Comparison of ENCODE assay signal across 8 cellular contexts in genomic region chr4:55346851-55347255, GRCh38. TPM values are rescaled to one million over a fixed set of nuclear protein-coding genes. Genes with fewer than 3 reads are reported as not detected.
DNase-seq lines count a peak whose midpoint lies in the region; ATAC-seq and TF ChIP-seq lines count a peak whose summit lies in the region.

No MANE protein-coding gene starts in this region.

- intact Hi-C loops in body of pancreas (cut with DNase I) = loop anchor here (10.0 kb wide), 1 partner anchor 48 kb away; the partner anchor contains the start of gene TMEM165
- intact Hi-C loops in uterus (cut with DNase I; ENCODE audit: low total_unique reads) = no loop called here
- intact Hi-C loops in posterior cingulate gyrus (cut with DNase I) = loop anchor here (1.0 to 5.0 kb wide), 4 partner anchors 48 to 505 kb away; partner anchors contain the start of genes EXOC1 and TMEM165

- DNase-seq in AG09309 (ENCODE audit: low read depth) = no peak
- DNase-seq in body of pancreas = peak in 3 of 4 donors; percentile 22 to 37 (median 26)
- no peak for DNase-seq in lung (ENCODE audit: low spot score)
- no peak for DNase-seq in uterus
- DNase-seq in amniotic stem cell (lab: John Stamatoyannopoulos, UW) = no peak
- DNase-seq in posterior cingulate gyrus = no peak
- no peak for DNase-seq in HuH-7.5 (ENCODE audit: low spot score)

- TF ChIP-seq POLR2A in body of pancreas (IDR thresholded peaks at IDR 0.05) (no peak), uterus (IDR thresholded peaks at IDR 0.05) (no peak)

- H3K27ac ChIP-seq in body of pancreas (peak overlapping the region; percentile 89 to 98 (median 94)), lung (ENCODE audit: low read depth in 1 of 2, low read length in 1 of 2) (peak overlapping the region; percentile 91 to 99), uterus (peak overlapping the region; percentile 96 to 97)

- 15 to 20% methylated on average over 15 to 16 of the region's 16 CpGs for WGBS in body of pancreas, 2 donors
- 36 to 45% methylated on average over 16 of the region's 16 CpGs for WGBS in lung, 2 donors

- H3K9me3 ChIP-seq in body of pancreas = no peaks in the 10 kb centered on the region
- H3K9me3 ChIP-seq in lung (ENCODE audit: control insufficient read depth in 2 of 2, insufficient read depth in 1 of 2, low read length in 1 of 2) = no peaks in the 10 kb centered on the region
- H3K9me3 ChIP-seq in uterus = no peaks in the 10 kb centered on the region

- H3K4me3 ChIP-seq in AG09309 (ENCODE audit: control insufficient read depth, low read depth, low read length) (peak overlapping the region; percentile 74), body of pancreas (peak overlapping the region in 1 of 2 donors; percentile 68), lung (peak overlapping the region; percentile 85), uterus (peak overlapping the region; percentile 51 to 88)

- H3K36me3 ChIP-seq in body of pancreas (replicated peaks in 1 of 2; ENCODE audit: insufficient read depth in 1 of 2, low read depth in 2 of 2) (no peaks in the 10 kb centered on the region), lung (ENCODE audit: control insufficient read depth in 2 of 2, insufficient read depth in 2 of 2, low read length in 2 of 2) (no peaks in the 10 kb centered on the region), uterus (no peaks in the 10 kb centered on the region)

- TF ChIP-seq CTCF in AG09309 (IDR thresholded peaks at IDR 0.05; ENCODE audit: control insufficient read depth, insufficient read depth, low read depth, low read length, missing control alignments) (no peak), body of pancreas (IDR thresholded peaks at IDR 0.05) (no peak), lung (IDR thresholded peaks at IDR 0.05; ENCODE audit: control extremely low read depth, extremely low read depth) (no peak), uterus (IDR thresholded peaks at IDR 0.05) (no peak)

- H3K4me1 ChIP-seq in body of pancreas (peaks cover 22% of the 10 kb centered on the region), lung (ENCODE audit: control insufficient read depth in 2 of 2, insufficient read depth in 2 of 2, low read length in 2 of 2) (peaks cover 0 to 6% of the 10 kb centered on the region in 2 donors), uterus (no peaks in the 10 kb centered on the region)

- no peaks in the 10 kb centered on the region for H3K27me3 ChIP-seq in body of pancreas
- H3K27me3 ChIP-seq in lung (ENCODE audit: control insufficient read depth, insufficient read depth) = no peaks in the 10 kb centered on the region
- H3K27me3 ChIP-seq in uterus = no peaks in the 10 kb centered on the region

- ATAC-seq in HG02884 (IDR thresholded peaks at IDR 0.05; ENCODE audit: unreplicated experiment) = peak; percentile 2
- ATAC-seq in body of pancreas = peak; percentile 8
- no peak for ATAC-seq in lung (ENCODE audit: insufficient read depth, low FRiP score)

RNA-seq across cellular contexts. Expression of gene SRD5A3, which starts 0.8 kb away (rescaled TPM):
- total RNA-seq in body of pancreas = 10 to 100 TPM in 1 of 2 donors, 1 to 10 TPM in 1; 6.7 to 11.5 TPM
- total RNA-seq in lung = 10 to 100 TPM; 13.6 to 31.5 TPM
- polyA plus RNA-seq in lung = 10 to 100 TPM; 16.6 to 37.1 TPM
- 1 to 10 TPM; 1.0 to 6.1 (median 2.9) TPM for total RNA-seq in uterus

RNA-seq across cellular contexts. Expression of gene TMEM165, which starts 48.9 kb away (rescaled TPM):
- total RNA-seq in body of pancreas (100 to 1,000 TPM in 1 of 2 donors, 10 to 100 TPM in 1; 90.5 to 308 TPM), lung (100 to 1,000 TPM; 178 to 184 TPM), uterus (100 to 1,000 TPM; 123 to 191 (median 145) TPM)
- polyA plus RNA-seq in lung = 100 to 1,000 TPM; 152 to 179 TPM

Comparison
In these comparisons a context has a peak if more than half of its experiments do, and no peak if none do; other contexts are left out.
1. DNase-seq: peak in body of pancreas (3 of 4); none in AG09309 (single experiment), lung (single experiment), uterus (0 of 2), amniotic stem cell (single experiment), posterior cingulate gyrus (0 of 10) and HuH-7.5 (single experiment).
2. Peak in every context shown above with its lines, with median percentiles within 50 percentile points of each other: H3K27ac ChIP-seq.